In the genomic region with DNA sequence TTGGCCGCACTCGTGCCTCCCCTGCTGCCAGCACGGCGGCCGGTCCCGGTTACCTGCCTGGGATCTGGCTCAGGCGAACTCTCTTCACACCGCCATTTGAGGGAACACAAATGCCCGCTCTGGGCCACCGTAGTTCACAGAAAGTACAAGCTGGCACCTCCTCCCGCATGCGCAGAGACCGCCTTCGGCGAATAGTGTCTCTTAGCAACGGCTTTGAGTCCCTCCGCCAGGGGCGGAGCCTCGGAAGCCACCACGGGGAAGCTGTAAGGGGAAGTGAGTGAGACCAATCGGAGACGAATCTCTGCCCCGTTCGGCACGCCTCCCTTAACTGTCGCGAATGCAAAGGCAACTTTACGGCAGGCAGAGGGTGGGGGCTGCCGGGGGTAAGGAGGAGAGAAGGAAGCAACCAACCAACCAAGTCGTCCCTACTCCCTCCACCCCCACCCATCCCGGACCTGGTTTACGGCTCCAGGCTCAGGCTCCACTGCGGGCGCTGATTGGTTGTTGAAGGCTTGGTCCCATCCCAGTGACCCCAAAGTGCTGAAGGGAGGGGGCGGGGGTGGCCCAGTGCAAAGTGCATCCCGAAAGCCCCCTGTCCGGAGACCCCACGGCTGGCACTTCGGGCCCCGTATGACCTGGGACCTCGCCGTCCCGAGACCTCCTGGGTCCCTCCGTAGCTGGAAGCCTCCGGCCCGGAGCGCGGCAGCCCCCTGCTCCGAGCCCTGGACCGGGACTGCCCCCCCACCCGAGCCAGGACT, we compare ENCODE assay signal across 8 cellular contexts. TPM values are rescaled to one million over a fixed set of nuclear protein-coding genes. Genes with fewer than 3 reads are reported as not detected.
A peak's percentile ranks its signal among the peaks of the same experiment; 100 is the strongest.
DNase-seq lines count a peak whose midpoint lies in the region; TF ChIP-seq lines count a peak whose summit lies in the region.

A gene with protein sequence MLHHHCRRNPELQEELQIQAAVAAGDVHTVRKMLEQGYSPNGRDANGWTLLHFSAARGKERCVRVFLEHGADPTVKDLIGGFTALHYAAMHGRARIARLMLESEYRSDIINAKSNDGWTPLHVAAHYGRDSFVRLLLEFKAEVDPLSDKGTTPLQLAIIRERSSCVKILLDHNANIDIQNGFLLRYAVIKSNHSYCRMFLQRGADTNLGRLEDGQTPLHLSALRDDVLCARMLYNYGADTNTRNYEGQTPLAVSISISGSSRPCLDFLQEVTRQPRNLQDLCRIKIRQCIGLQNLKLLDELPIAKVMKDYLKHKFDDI (plus strand): TSS at position 526 of the 758 bp plus-strand sequence. CDS start 9,628 bp downstream, outside the sequence.
A gene with protein sequence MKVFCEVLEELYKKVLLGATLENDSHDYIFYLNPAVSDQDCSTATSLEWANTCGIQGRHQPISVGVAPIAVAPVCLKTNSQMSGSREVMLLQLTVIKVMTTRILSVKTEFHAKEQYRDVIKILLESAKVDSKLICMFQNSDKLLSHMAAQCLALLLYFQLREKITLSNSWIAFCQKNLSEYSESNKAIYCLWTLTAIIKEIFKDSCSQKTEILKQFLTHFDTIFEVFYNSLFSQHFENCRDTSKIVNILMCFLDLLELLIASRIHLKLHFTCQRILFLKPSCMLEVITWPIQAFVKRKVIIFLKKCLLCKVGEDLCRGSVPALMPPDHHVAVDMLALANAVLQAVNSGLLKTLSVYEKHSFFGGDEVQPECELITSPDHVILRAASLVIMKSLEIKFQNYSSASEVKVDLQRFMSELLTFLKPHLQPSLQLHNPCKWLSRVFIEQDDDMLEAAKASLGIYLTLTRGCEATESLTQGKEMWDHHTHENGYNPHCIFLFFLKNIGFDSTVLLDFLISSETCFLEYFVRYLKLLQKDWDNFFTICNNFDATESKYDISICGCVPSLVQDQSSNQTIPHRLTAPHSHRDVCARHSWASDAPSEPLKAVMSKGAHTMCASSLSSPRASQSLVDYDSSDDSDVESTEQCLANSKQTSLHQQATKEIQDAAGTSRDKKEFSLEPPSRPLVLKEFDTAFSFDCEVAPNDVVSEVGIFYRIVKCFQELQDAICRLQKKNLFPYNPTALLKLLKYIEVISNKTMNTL (minus strand): TSS at position 121 of the 758 bp plus-strand sequence. CDS start 21,342 bp downstream, outside the sequence.

- TF ChIP-seq CTCF in GM20000 (IDR thresholded peaks at IDR 0.05; ENCODE audit: extremely low read depth, missing control alignments), result no peak

- H3K9me3 ChIP-seq in effector memory CD4-positive, alpha-beta T cell (ENCODE audit: control insufficient read depth, low read length), result no peaks in the 10 kb centered on the region

- peak within 1 kb of the TSS; percentile 94 for H3K4me3 ChIP-seq in effector memory CD4-positive, alpha-beta T cell (ENCODE audit: insufficient read depth, low read depth, low read length, poor library complexity, severe bottlenecking)

- DNase-seq in CMK (ENCODE audit: low read depth) (peak; percentile 100), GM20000 (ENCODE audit: low spot score) (peak; percentile 92), HT-29 (ENCODE audit: low spot score) (peak; percentile 100), NOMO-1 (lab: John Stamatoyannopoulos, UW; ENCODE audit: unreplicated experiment in 2 of 2) (peak; percentile 98 to 100), lung microvascular endothelial cell (ENCODE audit: low read depth in 2 of 2) (peak; percentile 100)
- peak; percentile 99 to 100 (median 100) for DNase-seq in effector memory CD4-positive, alpha-beta T cell
- peak; percentile 98 to 99 (median 98) for DNase-seq in stimulated activated CD4-positive, alpha-beta T cell treated with anti-CD3 and anti-CD28 coated beads, TNF-alpha, amount 100 ng/mL, for 48 hours (ENCODE audit: low read depth in 3 of 3)

- H3K36me3 ChIP-seq in effector memory CD4-positive, alpha-beta T cell (ENCODE audit: control insufficient read depth, insufficient read depth, low read length), result peaks cover 3% of the 10 kb centered on the region

- peaks cover 36% of the 10 kb centered on the region for H3K4me1 ChIP-seq in effector memory CD4-positive, alpha-beta T cell (ENCODE audit: control insufficient read depth, insufficient read depth, low read length, poor library complexity, severe bottlenecking)

- POLR2A ChIA-PET in activated CD8-positive, alpha-beta memory T cell treated with anti-CD3 and anti-CD28 coated beads for 36 hours (lab: Charles Lee), result interaction anchor here (0.8 to 1.3 kb wide), 3 partner anchors 13 to 603 kb away, joined by 3 read pairs; no protein-coding TSS in a partner anchor

- H3K27me3 ChIP-seq in effector memory CD4-positive, alpha-beta T cell (replicated peaks; ENCODE audit: control insufficient read depth, insufficient read depth, low read length, poor library complexity, severe bottlenecking), result no peaks in the 10 kb centered on the region

- peak within 1 kb of the TSS; percentile 91 for H3K27ac ChIP-seq in effector memory CD4-positive, alpha-beta T cell (ENCODE audit: insufficient read depth, low read length, poor library complexity, severe bottlenecking)

- CTCF ChIA-PET in activated CD8-positive, alpha-beta memory T cell treated with anti-CD3 and anti-CD28 coated beads for 36 hours (lab: Charles Lee), result interaction anchor here (1.2 to 2.4 kb wide), 3 partner anchors 23 to 406 kb away, joined by 3 to 8 read pairs (median 3); no protein-coding TSS in a partner anchor

RNA-seq across cellular contexts. Expression of the first gene that starts in this region (rescaled TPM):
- total RNA-seq in HT-29 (2014; rRNA removed; shearing (Covaris generic)), result 19.1 and 19.9 TPM in 2 replicates
- total RNA-seq in activated CD8-positive, alpha-beta memory T cell treated with anti-CD3 and anti-CD28 coated beads for 36 hours, result 10 to 100 TPM; 16.4 to 17.6 TPM
- 10.5 and 13.3 TPM in 2 replicates for total RNA-seq in lung microvascular endothelial cell

RNA-seq across cellular contexts. Expression of the second gene that starts in this region (rescaled TPM):
- 6.9 and 7.3 TPM in 2 replicates for total RNA-seq in HT-29 (2014; rRNA removed; shearing (Covaris generic))
- 10 to 100 TPM; 24.5 to 28.9 TPM for total RNA-seq in activated CD8-positive, alpha-beta memory T cell treated with anti-CD3 and anti-CD28 coated beads for 36 hours
- 4.1 and 5.0 TPM in 2 replicates for total RNA-seq in lung microvascular endothelial cell

Comparison
In these comparisons a context has a peak if more than half of its experiments do, and no peak if none do; other contexts are left out.
1. Peak in every context shown above with its lines: DNase-seq, H3K4me3 ChIP-seq and H3K27ac ChIP-seq.